In the genomic region with DNA sequence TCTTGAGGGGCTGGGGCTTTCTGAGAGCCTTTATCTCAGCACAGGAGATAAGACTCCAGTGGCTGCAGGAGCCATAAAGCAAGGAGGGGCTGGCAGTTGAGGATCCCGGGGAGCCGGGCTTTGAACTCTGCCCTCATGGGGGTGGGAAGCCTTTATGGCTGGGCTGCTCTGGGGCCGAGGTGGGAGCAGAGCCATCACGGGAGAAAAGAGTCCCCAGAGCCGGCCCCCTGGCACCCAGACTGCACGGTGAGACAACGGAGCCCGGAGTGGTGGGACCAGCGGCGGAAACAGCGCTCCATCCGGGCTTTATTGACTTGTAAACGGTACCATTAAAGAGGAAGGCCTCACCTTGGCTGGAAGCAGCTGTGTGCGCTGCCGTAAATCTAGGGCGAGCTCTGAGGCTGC, we compare ENCODE assay signal across 1 cellular context.
TF ChIP-seq lines count a peak whose summit lies in the region.

No MANE protein-coding gene starts in this region.

TF ChIP-seq in H1, 55 proteins besides CTCF, POLR2A, EP300 and RAD21:
- TF ChIP-seq TAF1 (IDR thresholded peaks at IDR 0.05; ENCODE audit: low read depth, low read length), result 0 out of 2 replicates have a peak, but pooled peaks have one; percentile 8
- no peak for TF ChIP-seq MAFK (IDR thresholded peaks at IDR 0.05; ENCODE audit: low read depth, low read length)
TF ChIP-seq in H1: peak in this region for 1.
